11 cellular contexts compared by ENCODE assay signal in the genomic region with DNA sequence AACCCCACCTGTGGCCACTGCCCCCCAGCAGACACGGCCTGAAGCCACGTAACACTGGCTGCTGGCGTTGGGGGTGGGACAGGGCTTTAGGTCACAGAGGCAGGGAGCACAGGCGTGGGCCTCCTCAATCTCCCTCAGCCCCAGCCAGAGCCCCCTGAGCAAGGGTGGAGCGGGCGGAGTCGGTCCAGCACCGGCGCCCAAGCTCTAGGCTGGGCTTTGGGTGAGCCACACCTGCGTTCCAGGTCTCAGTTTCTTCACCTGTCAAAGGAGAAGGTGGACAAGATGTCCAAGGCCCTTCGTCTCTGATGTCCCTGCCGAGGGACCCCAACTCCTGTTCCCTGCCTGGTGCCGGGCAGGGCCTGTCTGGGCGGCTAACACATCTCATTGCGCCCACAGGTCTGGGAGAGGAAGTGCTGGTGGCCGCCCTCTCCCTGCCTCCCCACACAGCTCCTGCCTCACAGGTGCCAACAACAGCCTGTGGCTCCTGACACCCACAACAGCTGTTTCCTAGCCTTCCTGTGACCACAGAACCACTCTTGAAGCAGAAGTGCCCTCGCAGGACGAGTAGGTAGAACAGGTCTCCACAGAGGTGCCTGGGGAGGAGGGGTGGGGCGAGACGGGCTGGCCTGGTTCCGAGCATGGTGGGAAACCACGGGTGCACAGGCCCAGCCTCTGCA. TPM values are rescaled to one million over a fixed set of nuclear protein-coding genes. Genes with fewer than 3 reads are reported as not detected.
DNase-seq lines count a peak whose midpoint lies in the region; ATAC-seq, FAIRE-seq and TF ChIP-seq lines count a peak whose summit lies in the region.
"Had no signal": no experiment of that assay in that cellular context is flagged by ENCODE, and none has a peak within 500 bp of the region (broad histone marks: within the 10 kb centered on the region; RNA-seq: fewer than 3 reads in every experiment).

No MANE protein-coding gene starts in this region.

- H2BK15ac ChIP-seq in H9 (ENCODE audit: low read depth, low read length): no peak overlapping the region

- H2BK120ac ChIP-seq in H9 (ENCODE audit: low read depth, low read length, poor library complexity, severe bottlenecking): no peak overlapping the region

- H2AK5ac ChIP-seq in H9 (ENCODE audit: insufficient read length, low read length): no peak overlapping the region

- H4K91ac ChIP-seq in H9 (ENCODE audit: insufficient read length, low read depth, low read length): no peak overlapping the region

- no peak overlapping the region for H4K8ac ChIP-seq in H9 (replicated peaks; ENCODE audit: insufficient read length, low read depth, low read length)

- H3K36me3 Mint-ChIP-seq in CD4-positive, alpha-beta T cell (ENCODE audit: low read depth): peaks cover 17% of the 10 kb centered on the region
- peaks cover 35% of the 10 kb centered on the region for H3K36me3 Mint-ChIP-seq in T-cell
- H3K36me3 Mint-ChIP-seq in immature natural killer cell: peaks cover 5 to 12% (median 10%) of the 10 kb centered on the region in 3 donors
- peaks cover 21 to 38% (median 36%) of the 10 kb centered on the region in 3 experiments for H3K36me3 Mint-ChIP-seq in H9 (ENCODE audit: insufficient read depth in 1 of 3, low read depth in 3 of 3)

- H3K23ac ChIP-seq in H9 (ENCODE audit: insufficient read length, low read depth, low read length): no peak overlapping the region

- no peak overlapping the region for H3T11ph ChIP-seq in H9 (ENCODE audit: low read length)

- no peak for TF ChIP-seq CTCF in CD4-positive, alpha-beta T cell (IDR thresholded peaks at IDR 0.05)
- TF ChIP-seq CTCF in omental fat pad (IDR thresholded peaks at IDR 0.05) (no peak), H9 (conservative IDR thresholded peaks at IDR 0.05) (no peak)

- no peak overlapping the region for H3K18ac ChIP-seq in H9 (ENCODE audit: insufficient read length, low read depth, low read length)

- H3K14ac ChIP-seq in H9 (ENCODE audit: insufficient read depth, low read length): no peak overlapping the region

- no CpG with 5 or more reads among the region's 22 CpGs for WGBS in H9 (ENCODE audit: extremely low coverage, insufficient read length, low lambda C conversion rate)

- no peak overlapping the region for H2AFZ ChIP-seq in H9 (ENCODE audit: low read length)

- intact Hi-C loops in CD4-positive, alpha-beta T cell (cut with DNase I, micrococcal nuclease): no loop called here

- H3K23me2 ChIP-seq in H9 (ENCODE audit: insufficient read length, low read depth, low read length, poor library complexity, severe bottlenecking): no peaks in the 10 kb centered on the region

- no peaks in the 10 kb centered on the region for H3K4me1 ChIP-seq in H9 (ENCODE audit: insufficient read depth, low read length)

- peak in 5 of 10 experiments; percentile 12 to 47 (median 17) for DNase-seq in CD4-positive, alpha-beta T cell
- DNase-seq in T-cell (peak in 32 of 34 experiments; percentile 24 to 68 (median 45)), immature natural killer cell (peak; percentile 57 to 68 (median 66)), omental fat pad (ENCODE audit: low spot score) (no peak), H9 (no peak), RCC 7860 (ENCODE audit: low spot score) (no peak)

- POLR2A ChIA-PET in CD4-positive, alpha-beta T cell (lab: Charles Lee): no interaction called here
- POLR2A ChIA-PET in T-cell (lab: Charles Lee): no interaction called here

- H3K56ac ChIP-seq in H9 (ENCODE audit: insufficient read length, low read depth, low read length): no peak overlapping the region

- H3K4me2 ChIP-seq in H9 (ENCODE audit: insufficient read depth, insufficient read length, low read length): no peak overlapping the region

- no peak overlapping the region for H4K5ac ChIP-seq in H9 (ENCODE audit: insufficient read length, low read depth, low read length)

- no peak overlapping the region for H2BK5ac ChIP-seq in H9 (ENCODE audit: insufficient read length, low read length)

- H3K4ac ChIP-seq in H9 (ENCODE audit: low read depth, low read length): no peak overlapping the region

- H2BK20ac ChIP-seq in H9 (ENCODE audit: low read depth, low read length, poor library complexity, severe bottlenecking): no peak overlapping the region

- ATAC-seq in CD4-positive, alpha-beta T cell (ENCODE audit: poor library complexity): peak; percentile 77
- peak; percentile 43 for ATAC-seq in GM18511 (IDR thresholded peaks at IDR 0.05; ENCODE audit: unreplicated experiment)
- ATAC-seq in T-cell (replicated peaks in 1 of 4): peak; percentile 59 to 85 (median 72)
- no peak for ATAC-seq in omental fat pad (ENCODE audit: low FRiP score)
- no peak for ATAC-seq in HG02884 (IDR thresholded peaks at IDR 0.05; ENCODE audit: unreplicated experiment)
- ATAC-seq: HCT116 had no signal

- no peak overlapping the region for H3K4me3 Mint-ChIP-seq in CD4-positive, alpha-beta T cell
- H3K4me3 Mint-ChIP-seq in T-cell: peak overlapping the region in 2 of 3 donors; percentile 18 to 74
- H3K4me3 Mint-ChIP-seq in immature natural killer cell: peak overlapping the region; percentile 63 to 79 (median 69)
- H3K4me3 Mint-ChIP-seq in H9: no peak overlapping the region
- H3K4me3 Mint-ChIP-seq: neural crest cell had no signal

- no peaks in the 10 kb centered on the region for H3K27me3 Mint-ChIP-seq in CD4-positive, alpha-beta T cell
- H3K27me3 Mint-ChIP-seq in T-cell: no peaks in the 10 kb centered on the region
- H3K27me3 Mint-ChIP-seq in immature natural killer cell (ENCODE audit: low read depth in 3 of 3): peaks cover 0 to 3% (median 3%) of the 10 kb centered on the region in 3 donors
- no peaks in the 10 kb centered on the region; the same call in 1 of the 2 replicates for H3K27me3 Mint-ChIP-seq in H9 (ENCODE audit: low read depth)

- H3K27ac Mint-ChIP-seq in CD4-positive, alpha-beta T cell: no peak overlapping the region
- H3K27ac Mint-ChIP-seq in T-cell: no peak overlapping the region
- H3K27ac Mint-ChIP-seq in immature natural killer cell: peak overlapping the region; percentile 1 to 59 (median 32)
- peak overlapping the region in 1 of 3 experiments; percentile 21; a peak in 2 of 7 replicates for H3K27ac Mint-ChIP-seq in H9

- FAIRE-seq in RCC 7860 (lab: Jason Lieb, UNC): no peak
- FAIRE-seq: endometrium had no signal

- no peaks in the 10 kb centered on the region for H3K79me1 ChIP-seq in H9 (ENCODE audit: insufficient read depth, low read depth, low read length, poor library complexity, severe bottlenecking)

- peaks cover 20% of the 10 kb centered on the region for H3K4me1 Mint-ChIP-seq in CD4-positive, alpha-beta T cell (ENCODE audit: low read depth)
- peaks cover 29 to 36% (median 30%) of the 10 kb centered on the region in 3 donors for H3K4me1 Mint-ChIP-seq in T-cell
- peaks cover 25 to 28% of the 10 kb centered on the region in 2 donors for H3K4me1 Mint-ChIP-seq in immature natural killer cell
- H3K4me1 Mint-ChIP-seq in H9: peaks cover 3 to 7% of the 10 kb centered on the region in 2 experiments; a peak in 3 of 4 replicates
- H3K4me1 Mint-ChIP-seq: neural crest cell had no signal

- no peak overlapping the region for H3K27ac ChIP-seq in CD4-positive, alpha-beta T cell (ENCODE audit: low read depth, low read length)
- H3K27ac ChIP-seq in H9 (ENCODE audit: insufficient read length, low read depth, low read length): no peak overlapping the region

- CTCF ChIA-PET in CD4-positive, alpha-beta T cell (lab: Charles Lee): no interaction called here
- CTCF ChIA-PET in T-cell (lab: Charles Lee): no interaction called here

- H3K79me2 ChIP-seq in H9 (ENCODE audit: insufficient read depth, low read length): peaks cover 1% of the 10 kb centered on the region; the same call in 1 of the 2 replicates

- H3K9ac ChIP-seq in H9 (ENCODE audit: extremely low read depth, insufficient read length, low read length): no peak overlapping the region

- H3K9me3 Mint-ChIP-seq in CD4-positive, alpha-beta T cell: peaks cover 2% of the 10 kb centered on the region
- peaks cover 2 to 10% (median 8%) of the 10 kb centered on the region in 3 donors for H3K9me3 Mint-ChIP-seq in T-cell
- H3K9me3 Mint-ChIP-seq in immature natural killer cell: peaks cover 0 to 5% (median 1%) of the 10 kb centered on the region in 6 donors
- H3K9me3 Mint-ChIP-seq in H9: peaks cover 4 to 8% of the 10 kb centered on the region in 2 experiments

- H3K9me3 ChIP-seq in CD4-positive, alpha-beta T cell (ENCODE audit: control insufficient read depth, low read length): no peaks in the 10 kb centered on the region
- H3K9me3 ChIP-seq in H9 (ENCODE audit: control insufficient read depth, low read depth, low read length): no peaks in the 10 kb centered on the region

- no peak overlapping the region for H2BK12ac ChIP-seq in H9 (ENCODE audit: insufficient read length, low read depth, low read length)

- no peaks in the 10 kb centered on the region for H3K27me3 ChIP-seq in CD4-positive, alpha-beta T cell (ENCODE audit: control insufficient read depth, insufficient read depth, low read length)
- H3K27me3 ChIP-seq in H9 (ENCODE audit: insufficient read depth, low read length): no peaks in the 10 kb centered on the region

- H4K20me1 ChIP-seq in H9 (ENCODE audit: control insufficient read depth, insufficient read depth, insufficient read length): no peaks in the 10 kb centered on the region

RNA-seq across cellular contexts. Expression of a gene that starts 12.0 kb away (rescaled TPM):
- total RNA-seq in CD4-positive, alpha-beta T cell: 1 to 10 TPM; 2.9 to 3.0 TPM
- total RNA-seq in T-cell (10 to 100 TPM in 3 of 5 donors, 1 to 10 TPM in 2; 4.9 to 23.3 (median 20.8) TPM), omental fat pad (10 to 100 TPM in 3 of 4 donors, under 1 TPM in 1; 0.95 to 19.9 (median 14.3) TPM), H9 (2021) (38.7 and 40.5 TPM in 2 replicates)
- 1 to 10 TPM in 2 of 3 donors, under 1 TPM in 1; 0.81 to 3.7 (median 1.9) TPM for polyA plus RNA-seq in immature natural killer cell

RNA-seq across cellular contexts. Expression of a gene that starts 40.6 kb away (rescaled TPM):
- not detected for total RNA-seq in CD4-positive, alpha-beta T cell
- total RNA-seq in T-cell (under 1 TPM in 1 of 5 donors, not detected in 4; 0.09 TPM), omental fat pad (not detected), H9 (2021) (not detected in 2 replicates)
- polyA plus RNA-seq in immature natural killer cell: not detected
- total RNA-seq: neural crest cell had no signal

RNA-seq across cellular contexts. Expression of a gene that starts 54.2 kb away (rescaled TPM):
- 10 to 100 TPM; 20.1 to 20.4 TPM for total RNA-seq in CD4-positive, alpha-beta T cell
- total RNA-seq in T-cell (10 to 100 TPM; 26.5 to 95.2 (median 74.0) TPM), omental fat pad (10 to 100 TPM in 1 of 4 donors, 1 to 10 TPM in 3; 2.6 to 13.2 (median 6.8) TPM), H9 (2021) (0.55 TPM in 2 replicates)
- polyA plus RNA-seq in immature natural killer cell: 10 to 100 TPM in 2 of 3 donors, 1 to 10 TPM in 1; 5.2 to 19.0 (median 18.3) TPM

Comparison
In these comparisons a context has a peak if more than half of its experiments do, and no peak if none do; other contexts are left out.
1. ATAC-seq: peak in CD4-positive, alpha-beta T cell (single experiment), GM18511 (single experiment) and T-cell (4 of 4); none in omental fat pad (single experiment) and HG02884 (single experiment).
2. DNase-seq: peak in T-cell (32 of 34) and immature natural killer cell (3 of 3); none in omental fat pad (single experiment), H9 (single experiment) and RCC 7860 (single experiment).
3. H3K27ac Mint-ChIP-seq: peak in immature natural killer cell (6 of 6); none in CD4-positive, alpha-beta T cell (single experiment) and T-cell (0 of 2).
4. H3K4me3 Mint-ChIP-seq: peak in T-cell (2 of 3) and immature natural killer cell (5 of 5); none in CD4-positive, alpha-beta T cell (single experiment) and H9 (0 of 2).